Comparison of ENCODE assay signal across 15 cellular contexts in the genomic region with DNA sequence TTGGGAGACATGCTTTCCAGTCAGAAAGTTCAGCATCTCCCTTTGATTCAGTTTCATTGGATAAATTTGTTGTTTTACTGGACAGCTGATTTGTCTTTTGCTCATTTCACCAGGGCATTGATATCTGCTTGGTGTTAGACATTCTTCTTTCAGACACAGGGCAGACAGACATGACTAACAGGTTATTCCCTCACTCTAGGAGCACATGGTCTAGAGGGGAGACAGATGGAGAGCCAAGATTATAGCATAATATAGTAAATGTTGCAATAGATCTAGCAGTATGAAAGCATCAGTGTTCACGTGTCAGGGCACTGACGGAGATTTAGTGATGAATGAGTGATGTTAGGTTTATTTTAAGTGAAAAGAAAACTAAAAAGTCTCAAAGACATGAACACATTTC.
DNase-seq lines count a peak whose midpoint lies in the region; ATAC-seq, FAIRE-seq and TF ChIP-seq lines count a peak whose summit lies in the region.
"Had no signal": no experiment of that assay in that cellular context is flagged by ENCODE, and none has a peak within 500 bp of the region (broad histone marks: within the 10 kb centered on the region; RNA-seq: fewer than 3 reads in every experiment).

No MANE protein-coding gene starts in this region.

- WGBS in HepG2 (ENCODE audit: low lambda C conversion rate) = 30% methylated on average over 2 of the region's 2 CpGs
- 94% methylated on average over 2 of the region's 2 CpGs for WGBS in right lobe of liver (ENCODE audit: insufficient coverage, low coverage, low lambda C conversion rate, missing lambda C conversion rate)
- WGBS in mammary epithelial cell (ENCODE audit: low coverage, missing lambda C conversion rate) = 79% methylated on average over 2 of the region's 2 CpGs

- H3K79me2 ChIP-seq in HepG2 (ENCODE audit: insufficient read depth, low read length) (no peaks in the 10 kb centered on the region), mammary epithelial cell (ENCODE audit: insufficient read depth, low read length) (no peaks in the 10 kb centered on the region)

- CTCF ChIA-PET in HepG2 (lab: Yijun Ruan, JAX; ENCODE audit: low intra/inter-chr PET ratio, low total read pairs) (no interaction called here), mammary epithelial cell (lab: Charles Lee; ENCODE audit: low non-redundant PET) (no interaction called here)

- H3K27ac ChIP-seq in HepG2 (ENCODE audit: extremely low read length, insufficient read depth, low read length) (no peak overlapping the region), right lobe of liver (no peak overlapping the region), mammary epithelial cell (ENCODE audit: insufficient read depth, low read depth, low read length) (no peak overlapping the region)
- H3K27ac ChIP-seq: A549, C4-2B had no signal

- POLR2A ChIA-PET in HepG2 (lab: Yijun Ruan, JAX) = no interaction called here

- FAIRE-seq in HepG2 (lab: Jason Lieb, UNC) = no peak
- FAIRE-seq: A549, GM12878, GM18507 had no signal

- H3K4me3 ChIP-seq in HepG2 (replicated peaks in 1 of 3; ENCODE audit: insufficient read depth in 1 of 3, low read depth in 2 of 3, low read length in 3 of 3) (no peak overlapping the region), right lobe of liver (no peak overlapping the region), mammary epithelial cell (replicated peaks in 1 of 3; ENCODE audit: insufficient read depth in 1 of 3, low read depth in 2 of 3, low read length in 3 of 3) (no peak overlapping the region)
- H3K4me3 ChIP-seq: A549, GM12878, GM23338 had no signal

- H3K9me3 ChIP-seq in HepG2 (ENCODE audit: low read length) = no peaks in the 10 kb centered on the region
- no peaks in the 10 kb centered on the region for H3K9me3 ChIP-seq in right lobe of liver
- H3K9me3 ChIP-seq in mammary epithelial cell (replicated peaks; ENCODE audit: insufficient read depth, low read length) = no peaks in the 10 kb centered on the region
- H3K9me3 ChIP-seq: A549, BE2C had no signal

- H3K9ac ChIP-seq in HepG2 (ENCODE audit: insufficient read depth, low read depth, low read length) (no peak overlapping the region), mammary epithelial cell (ENCODE audit: insufficient read depth, low read length) (no peak overlapping the region)

- no peak for DNase-seq in HepG2 (ENCODE audit: low spot score)
- no peak for DNase-seq in right lobe of liver
- peak; percentile 16 for DNase-seq in mammary epithelial cell
- peak; percentile 27 for DNase-seq in non-pigmented ciliary epithelial cell (ENCODE audit: low read depth)
- no peak for DNase-seq in activated T-cell treated with anti-CD3 and anti-CD28 coated beads, Interleukin-2, amount 50 U/mL, for 1 hour
- DNase-seq in superior temporal gyrus (ENCODE audit: extremely low spot score) = no peak
- DNase-seq: BE2C; CD4-positive, alpha-beta memory T cell; DMS79; H7 had no signal

- intact Hi-C loops in HepG2 (cut with micrococcal nuclease; ENCODE audit: unreplicated experiment) (no loop called here), right lobe of liver (cut with DNase I) (no loop called here), mammary epithelial cell (cut with micrococcal nuclease) (no loop called here)

- no peak for TF ChIP-seq CTCF in HepG2 (CRISPR knock-in tag; IDR thresholded peaks at IDR 0.05)
- no peak for TF ChIP-seq CTCF in right lobe of liver (IDR thresholded peaks at IDR 0.05)
- TF ChIP-seq CTCF in mammary epithelial cell (conservative IDR thresholded peaks at IDR 0.05 in 1 of 2, IDR thresholded peaks at IDR 0.05 in 1 of 2; ENCODE audit: extremely low read depth in 1 of 2, insufficient read depth in 1 of 2, low read depth in 1 of 2, low read length in 2 of 2) = no peak

- no peaks in the 10 kb centered on the region for H3K36me3 ChIP-seq in HepG2 (replicated peaks in 1 of 2; ENCODE audit: control insufficient read depth in 1 of 2, insufficient read depth in 2 of 2, low read length in 2 of 2)
- no peaks in the 10 kb centered on the region for H3K36me3 ChIP-seq in right lobe of liver
- no peaks in the 10 kb centered on the region for H3K36me3 ChIP-seq in mammary epithelial cell (ENCODE audit: insufficient read depth, low read length)
- H3K36me3 ChIP-seq: BE2C had no signal

- in situ Hi-C loops in HepG2 (cut with HindIII; ENCODE audit: extremely low pct_ligation_motif_present, low pct_unique_long_range_greater_than_20kb) = no loop called here
- in situ Hi-C loops in mammary epithelial cell (cut with MboI; ENCODE audit: low sequenced_read_pairs in 2 of 2) = no loop called here

- TF ChIP-seq EP300 in HepG2 (IDR thresholded peaks at IDR 0.05; ENCODE audit: low read depth in 2 of 2, low read length in 2 of 2) = no peak
- no peak for TF ChIP-seq EP300 in HepG2 (CRISPR knock-in tag; IDR thresholded peaks at IDR 0.05; ENCODE audit: borderline replicate concordance)

- BruUV-seq in HepG2 (replicated peaks; lab: Mats Ljungman, UMichigan) (no TSS peak), mammary epithelial cell (replicated peaks; lab: Mats Ljungman, UMichigan) (no TSS peak)

- no peak for TF ChIP-seq RAD21 in HepG2 (CRISPR knock-in tag; IDR thresholded peaks at IDR 0.05)

- H3K4me1 ChIP-seq in HepG2 (ENCODE audit: insufficient read depth, low read length) (no peaks in the 10 kb centered on the region), right lobe of liver (no peaks in the 10 kb centered on the region), mammary epithelial cell (ENCODE audit: insufficient read depth, low read length) (no peaks in the 10 kb centered on the region)
- H3K4me1 ChIP-seq: A549, BE2C had no signal

- H2AFZ ChIP-seq in HepG2 (ENCODE audit: low read length) (no peak overlapping the region), mammary epithelial cell (ENCODE audit: low read depth, low read length) (no peak overlapping the region)
- H2AFZ ChIP-seq: GM23338 had no signal

- H4K20me1 ChIP-seq in HepG2 (ENCODE audit: insufficient read depth, low read length) (no peaks in the 10 kb centered on the region), mammary epithelial cell (ENCODE audit: insufficient read depth, low read length) (no peaks in the 10 kb centered on the region)

- H3K4me2 ChIP-seq in HepG2 (ENCODE audit: low read depth, low read length) (no peak overlapping the region), mammary epithelial cell (ENCODE audit: insufficient read depth, low read depth, low read length) (no peak overlapping the region)
- H3K4me2 ChIP-seq: A549, GM23338 had no signal

- dilution Hi-C loops in mammary epithelial cell (cut with HindIII; ENCODE audit: low sequenced_read_pairs) = no loop called here

- no peak for TF ChIP-seq POLR2A in HepG2 (IDR thresholded peaks at IDR 0.05; ENCODE audit: insufficient read depth in 1 of 2, low read depth in 2 of 2, low read length in 2 of 2)
- no peak for TF ChIP-seq POLR2A in right lobe of liver (IDR thresholded peaks at IDR 0.05)

- ATAC-seq in HepG2 (no peak), right lobe of liver (no peak)
- ATAC-seq: A549, GM12878, GM23338 had no signal

- H3K27me3 ChIP-seq in HepG2 (ENCODE audit: control insufficient read depth in 1 of 2, insufficient read depth in 2 of 2, low read length in 2 of 2) = no peaks in the 10 kb centered on the region
- no peaks in the 10 kb centered on the region for H3K27me3 ChIP-seq in right lobe of liver
- no peaks in the 10 kb centered on the region for H3K27me3 ChIP-seq in mammary epithelial cell (ENCODE audit: insufficient read depth, low read length)
- H3K27me3 ChIP-seq: BE2C had no signal

TF ChIP-seq in HepG2, 621 proteins besides CTCF, POLR2A, EP300 and RAD21:
- TF ChIP-seq, protein P1, sequence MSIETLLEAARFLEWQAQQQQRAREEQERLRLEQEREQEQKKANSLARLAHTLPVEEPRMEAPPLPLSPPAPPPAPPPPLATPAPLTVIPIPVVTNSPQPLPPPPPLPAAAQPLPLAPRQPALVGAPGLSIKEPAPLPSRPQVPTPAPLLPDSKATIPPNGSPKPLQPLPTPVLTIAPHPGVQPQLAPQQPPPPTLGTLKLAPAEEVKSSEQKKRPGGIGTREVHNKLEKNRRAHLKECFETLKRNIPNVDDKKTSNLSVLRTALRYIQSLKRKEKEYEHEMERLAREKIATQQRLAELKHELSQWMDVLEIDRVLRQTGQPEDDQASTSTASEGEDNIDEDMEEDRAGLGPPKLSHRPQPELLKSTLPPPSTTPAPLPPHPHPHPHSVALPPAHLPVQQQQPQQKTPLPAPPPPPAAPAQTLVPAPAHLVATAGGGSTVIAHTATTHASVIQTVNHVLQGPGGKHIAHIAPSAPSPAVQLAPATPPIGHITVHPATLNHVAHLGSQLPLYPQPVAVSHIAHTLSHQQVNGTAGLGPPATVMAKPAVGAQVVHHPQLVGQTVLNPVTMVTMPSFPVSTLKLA (IDR thresholded peaks at IDR 0.05) = peak; percentile 74
- no peak for TF ChIP-seq ZNF558 (CRISPR knock-in tag; IDR thresholded peaks at IDR 0.05; ENCODE audit: borderline replicate concordance)

Comparison
In these comparisons a context has a peak if more than half of its experiments do, and no peak if none do; other contexts are left out.
1. DNase-seq: peak in mammary epithelial cell (single experiment) and non-pigmented ciliary epithelial cell (single experiment); none in HepG2 (single experiment), right lobe of liver (0 of 3), activated T-cell treated with anti-CD3 and anti-CD28 coated beads, Interleukin-2, amount 50 U/mL, for 1 hour (single experiment) and superior temporal gyrus (single experiment).